In genomic region chr7:26078437-26079362, GRCh38 we compare ENCODE assay signal across 8 cellular contexts.
DNase-seq lines count a peak whose midpoint lies in the region; ATAC-seq, FAIRE-seq and TF ChIP-seq lines count a peak whose summit lies in the region.

No MANE protein-coding gene starts in this region.

- CTCF ChIA-PET in activated naive CD4-positive, alpha-beta T cell treated with anti-CD3 and anti-CD28 coated beads for 36 hours (lab: Charles Lee), result interaction anchor here (0.5 to 5.1 kb wide), 34 partner anchors 8 to 313 kb away, joined by 3 to 43 read pairs (median 4); partner anchors contain the start of gene NFE2L3

- intact Hi-C loops in activated naive CD4-positive, alpha-beta T cell treated with anti-CD3 and anti-CD28 coated beads for 36 hours (cut with micrococcal nuclease), result loop anchor here (1.0 to 10.0 kb wide), 5 partner anchors 186 to 589 kb away; no protein-coding TSS in a partner anchor
- intact Hi-C loops in right cardiac atrium (cut with DNase I), result no loop called here

- peak; percentile 89 for ATAC-seq in HG02610 (IDR thresholded peaks at IDR 0.05; ENCODE audit: unreplicated experiment)
- ATAC-seq in right cardiac atrium, result peak; percentile 86 to 87

- no peak overlapping the region for H3K4me3 Mint-ChIP-seq in activated naive CD4-positive, alpha-beta T cell treated with anti-CD3 and anti-CD28 coated beads for 36 hours

- TF ChIP-seq CTCF in GM12865 (IDR thresholded peaks at IDR 0.05; ENCODE audit: insufficient read depth, low read depth, low read length, missing control alignments), result peak; percentile 52

- no peak overlapping the region for H3K9ac ChIP-seq in SK-N-MC (ENCODE audit: insufficient read length)

- DNase-seq in GM12865 (ENCODE audit: low read depth), result peak; percentile 86
- DNase-seq in NCI-H1092 (lab: John Stamatoyannopoulos, UW), result peak; percentile 90
- no peak for DNase-seq in SK-N-MC (ENCODE audit: low read depth, low spot score)
- DNase-seq in activated naive CD4-positive, alpha-beta T cell treated with anti-CD3 and anti-CD28 coated beads for 36 hours, result peak; percentile 89
- peak; percentile 56 to 86 (median 85) for DNase-seq in right cardiac atrium
- DNase-seq in small intestine, result peak; percentile 62
- DNase-seq in T1000 (lab: John Stamatoyannopoulos, UW), result no peak

- H3K9me3 ChIP-seq in SK-N-MC (ENCODE audit: low read depth, low read length) (no peaks in the 10 kb centered on the region), right cardiac atrium (ENCODE audit: control insufficient read depth, low read length) (no peaks in the 10 kb centered on the region), small intestine (ENCODE audit: control insufficient read depth, low read depth) (no peaks in the 10 kb centered on the region)

- peaks cover 17% of the 10 kb centered on the region for H3K27me3 Mint-ChIP-seq in activated naive CD4-positive, alpha-beta T cell treated with anti-CD3 and anti-CD28 coated beads for 36 hours (ENCODE audit: low read depth)

- no peaks in the 10 kb centered on the region for H3K9me3 Mint-ChIP-seq in activated naive CD4-positive, alpha-beta T cell treated with anti-CD3 and anti-CD28 coated beads for 36 hours

- peaks cover 3% of the 10 kb centered on the region for H3K4me1 Mint-ChIP-seq in activated naive CD4-positive, alpha-beta T cell treated with anti-CD3 and anti-CD28 coated beads for 36 hours (ENCODE audit: low read depth)

- WGBS in right cardiac atrium, result 14% methylated on average over 19 of the region's 19 CpGs
- 10 to 11% (median 10%) methylated on average over 19 of the region's 19 CpGs for WGBS in small intestine, 3 donors

- H3K4me1 ChIP-seq in right cardiac atrium (ENCODE audit: control insufficient read depth, insufficient read depth, low read length) (no peaks in the 10 kb centered on the region), small intestine (ENCODE audit: control insufficient read depth in 2 of 2, insufficient read depth in 1 of 2, low read depth in 1 of 2, low read length in 1 of 2) (peaks cover 0 to 4% of the 10 kb centered on the region in 2 donors)

- no peak overlapping the region for H3K27ac Mint-ChIP-seq in activated naive CD4-positive, alpha-beta T cell treated with anti-CD3 and anti-CD28 coated beads for 36 hours

- no peaks in the 10 kb centered on the region for H3K36me3 ChIP-seq in SK-N-MC (ENCODE audit: insufficient read depth, low read length)
- H3K36me3 ChIP-seq in small intestine (ENCODE audit: control insufficient read depth in 2 of 2, insufficient read depth in 2 of 2, low read length in 2 of 2), result no peaks in the 10 kb centered on the region

- no peaks in the 10 kb centered on the region for H3K36me3 Mint-ChIP-seq in activated naive CD4-positive, alpha-beta T cell treated with anti-CD3 and anti-CD28 coated beads for 36 hours (ENCODE audit: low read depth)

- FAIRE-seq in small intestine (lab: Jason Lieb, UNC), result no peak

- H3K27me3 ChIP-seq in right cardiac atrium (ENCODE audit: control insufficient read depth, insufficient read depth) (peaks cover 2% of the 10 kb centered on the region), small intestine (ENCODE audit: control insufficient read depth in 2 of 2, insufficient read depth in 2 of 2, low read length in 2 of 2) (peaks cover 0 to 4% of the 10 kb centered on the region in 2 donors)

- H3K4me3 ChIP-seq in GM12865 (ENCODE audit: low read depth, low read length), result no peak overlapping the region
- peak overlapping the region; percentile 31 for H3K4me3 ChIP-seq in SK-N-MC
- no peak overlapping the region for H3K4me3 ChIP-seq in right cardiac atrium (ENCODE audit: low read length)
- no peak overlapping the region for H3K4me3 ChIP-seq in small intestine (ENCODE audit: low read depth in 1 of 2, low read length in 2 of 2)

- no peak overlapping the region for H3K27ac ChIP-seq in SK-N-MC
- no peak overlapping the region for H3K27ac ChIP-seq in right cardiac atrium (ENCODE audit: low read length)
- H3K27ac ChIP-seq in small intestine (ENCODE audit: low read depth in 1 of 2, low read length in 1 of 2), result no peak overlapping the region

Comparison
In these comparisons a context has a peak if more than half of its experiments do, and no peak if none do; other contexts are left out.
1. DNase-seq: peak in GM12865 (single experiment), NCI-H1092 (single experiment), activated naive CD4-positive, alpha-beta T cell treated with anti-CD3 and anti-CD28 coated beads for 36 hours (single experiment), right cardiac atrium (3 of 3) and small intestine (single experiment); none in SK-N-MC (single experiment) and T1000 (single experiment).